ENCODE assay signal across 2 cellular contexts in the genomic region with DNA sequence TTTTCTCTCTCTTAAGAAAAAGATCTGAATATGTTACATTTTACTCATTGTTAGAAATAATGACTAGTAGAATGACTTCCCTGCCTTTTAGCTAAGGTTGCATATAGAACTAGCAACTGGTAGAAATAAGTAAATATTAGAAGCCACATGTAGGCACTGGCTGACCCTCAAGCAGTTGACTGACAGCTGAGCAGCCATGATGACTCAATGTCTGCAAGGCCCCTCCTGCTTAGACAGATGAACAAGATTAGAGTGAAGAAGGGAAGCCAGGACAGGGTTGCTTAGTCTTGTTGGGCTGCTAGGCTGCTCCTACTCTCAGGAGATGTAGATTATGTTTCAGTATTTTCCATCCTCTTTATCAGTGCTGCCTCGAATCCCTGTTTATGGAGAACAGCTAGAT.
TF ChIP-seq lines count a peak whose summit lies in the region.

No MANE protein-coding gene starts in this region.

TF ChIP-seq in HCT116, 20 proteins besides CTCF, POLR2A, EP300 and RAD21:
- no peak for TF ChIP-seq TCF7L2 (IDR thresholded peaks at IDR 0.05; ENCODE audit: borderline replicate concordance, extremely low read depth, insufficient read depth, insufficient read length)
- no peak for TF ChIP-seq YY1 (IDR thresholded peaks at IDR 0.05; ENCODE audit: extremely low read depth, insufficient replicate concordance, low read depth, low read length)
- TF ChIP-seq, protein P1, sequence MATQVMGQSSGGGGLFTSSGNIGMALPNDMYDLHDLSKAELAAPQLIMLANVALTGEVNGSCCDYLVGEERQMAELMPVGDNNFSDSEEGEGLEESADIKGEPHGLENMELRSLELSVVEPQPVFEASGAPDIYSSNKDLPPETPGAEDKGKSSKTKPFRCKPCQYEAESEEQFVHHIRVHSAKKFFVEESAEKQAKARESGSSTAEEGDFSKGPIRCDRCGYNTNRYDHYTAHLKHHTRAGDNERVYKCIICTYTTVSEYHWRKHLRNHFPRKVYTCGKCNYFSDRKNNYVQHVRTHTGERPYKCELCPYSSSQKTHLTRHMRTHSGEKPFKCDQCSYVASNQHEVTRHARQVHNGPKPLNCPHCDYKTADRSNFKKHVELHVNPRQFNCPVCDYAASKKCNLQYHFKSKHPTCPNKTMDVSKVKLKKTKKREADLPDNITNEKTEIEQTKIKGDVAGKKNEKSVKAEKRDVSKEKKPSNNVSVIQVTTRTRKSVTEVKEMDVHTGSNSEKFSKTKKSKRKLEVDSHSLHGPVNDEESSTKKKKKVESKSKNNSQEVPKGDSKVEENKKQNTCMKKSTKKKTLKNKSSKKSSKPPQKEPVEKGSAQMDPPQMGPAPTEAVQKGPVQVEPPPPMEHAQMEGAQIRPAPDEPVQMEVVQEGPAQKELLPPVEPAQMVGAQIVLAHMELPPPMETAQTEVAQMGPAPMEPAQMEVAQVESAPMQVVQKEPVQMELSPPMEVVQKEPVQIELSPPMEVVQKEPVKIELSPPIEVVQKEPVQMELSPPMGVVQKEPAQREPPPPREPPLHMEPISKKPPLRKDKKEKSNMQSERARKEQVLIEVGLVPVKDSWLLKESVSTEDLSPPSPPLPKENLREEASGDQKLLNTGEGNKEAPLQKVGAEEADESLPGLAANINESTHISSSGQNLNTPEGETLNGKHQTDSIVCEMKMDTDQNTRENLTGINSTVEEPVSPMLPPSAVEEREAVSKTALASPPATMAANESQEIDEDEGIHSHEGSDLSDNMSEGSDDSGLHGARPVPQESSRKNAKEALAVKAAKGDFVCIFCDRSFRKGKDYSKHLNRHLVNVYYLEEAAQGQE (IDR thresholded peaks at IDR 0.05; ENCODE audit: low read depth) = no peak
- TF ChIP-seq CBX3 (IDR thresholded peaks at IDR 0.05; ENCODE audit: low read depth) = no peak
- no peak for TF ChIP-seq ELF1 (IDR thresholded peaks at IDR 0.05; ENCODE audit: borderline replicate concordance, low read depth)
- TF ChIP-seq EZH2phosphoT487 (IDR thresholded peaks at IDR 0.05; ENCODE audit: borderline replicate concordance) = no peak
- TF ChIP-seq, protein P2, sequence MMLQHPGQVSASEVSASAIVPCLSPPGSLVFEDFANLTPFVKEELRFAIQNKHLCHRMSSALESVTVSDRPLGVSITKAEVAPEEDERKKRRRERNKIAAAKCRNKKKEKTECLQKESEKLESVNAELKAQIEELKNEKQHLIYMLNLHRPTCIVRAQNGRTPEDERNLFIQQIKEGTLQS (IDR thresholded peaks at IDR 0.05) = no peak
- TF ChIP-seq SP1 (IDR thresholded peaks at IDR 0.05; ENCODE audit: low read depth) = no peak
- no peak for TF ChIP-seq SIN3A (IDR thresholded peaks at IDR 0.05; ENCODE audit: low read depth)
- TF ChIP-seq CEBPB (IDR thresholded peaks at IDR 0.05; ENCODE audit: low read depth) = no peak
- no peak for TF ChIP-seq FOSL1 (IDR thresholded peaks at IDR 0.05; ENCODE audit: low read depth)
- no peak for TF ChIP-seq ZFX (IDR thresholded peaks at IDR 0.05)
- TF ChIP-seq JUND (IDR thresholded peaks at IDR 0.05) = no peak
- TF ChIP-seq, protein P3, sequence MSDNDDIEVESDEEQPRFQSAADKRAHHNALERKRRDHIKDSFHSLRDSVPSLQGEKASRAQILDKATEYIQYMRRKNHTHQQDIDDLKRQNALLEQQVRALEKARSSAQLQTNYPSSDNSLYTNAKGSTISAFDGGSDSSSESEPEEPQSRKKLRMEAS (IDR thresholded peaks at IDR 0.05) = no peak
- TF ChIP-seq ZBTB33 (IDR thresholded peaks at IDR 0.05; ENCODE audit: extremely low read depth, insufficient replicate concordance, low read length) = no peak
- no peak for TF ChIP-seq EZH2 (IDR thresholded peaks at IDR 0.05)

TF ChIP-seq in K562, 482 proteins besides CTCF, POLR2A, EP300 and RAD21:
- no peak for TF ChIP-seq NKRF (IDR thresholded peaks at IDR 0.05; ENCODE audit: borderline replicate concordance)
- TF ChIP-seq, protein P2 (IDR thresholded peaks at IDR 0.05) = peak; percentile 37; the same call in 1 of the 2 replicates
- TF ChIP-seq, protein P2 (CRISPR knock-in tag; conservative IDR thresholded peaks at IDR 0.05) = no peak
- peak; percentile 88 for TF ChIP-seq PKNOX1 (IDR thresholded peaks at IDR 0.05)
- no peak for TF ChIP-seq ZNF263 (CRISPR knock-in tag; IDR thresholded peaks at IDR 0.05; ENCODE audit: borderline replicate concordance)
- peak; percentile 6 for TF ChIP-seq MEIS2 (IDR thresholded peaks at IDR 0.05; ENCODE audit: partially characterized antibody)
